18 cellular contexts compared by ENCODE assay signal in genomic region chr15:80613762-80614365, GRCh38.
DNase-seq lines count a peak whose midpoint lies in the region; ATAC-seq, FAIRE-seq and TF ChIP-seq lines count a peak whose summit lies in the region.
"Had no signal": no experiment of that assay in that cellular context is flagged by ENCODE, and none has a peak within 500 bp of the region (broad histone marks: within the 10 kb centered on the region; RNA-seq: fewer than 3 reads in every experiment).

No MANE protein-coding gene starts in this region.

- dilution Hi-C loops in endothelial cell of umbilical vein (cut with MboI; ENCODE audit: extremely low pct_ligation_motif_present, low sequenced_read_pairs) = no loop called here

- H3K9ac ChIP-seq in endothelial cell of umbilical vein (replicated peaks; ENCODE audit: extremely low read depth, insufficient read depth, low read length) = no peak overlapping the region

- no peak overlapping the region for H3K4me2 ChIP-seq in endothelial cell of umbilical vein (ENCODE audit: insufficient read depth, low read length)

- no peaks in the 10 kb centered on the region for H3K4me1 Mint-ChIP-seq in activated CD8-positive, alpha-beta memory T cell treated with anti-CD3 and anti-CD28 coated beads, Interleukin-2, amount 10 ng/mL, durations not matched to agents 7 days and 5 days
- H3K4me1 Mint-ChIP-seq in progenitor cell of endocrine pancreas (ENCODE audit: low read depth) = peaks cover 17% of the 10 kb centered on the region
- H3K4me1 Mint-ChIP-seq in activated naive CD4-positive, alpha-beta T cell treated with anti-CD3 and anti-CD28 coated beads, Interleukin-2, amount 10 ng/mL, durations not matched to agents 7 days and 5 days = no peaks in the 10 kb centered on the region
- no peaks in the 10 kb centered on the region for H3K4me1 Mint-ChIP-seq in natural killer cell

- FAIRE-seq in endothelial cell of umbilical vein (lab: Jason Lieb, UNC) = no peak
- FAIRE-seq: HTR-8/SVneo had no signal

- H3K36me3 Mint-ChIP-seq in activated CD8-positive, alpha-beta memory T cell treated with anti-CD3 and anti-CD28 coated beads, Interleukin-2, amount 10 ng/mL, durations not matched to agents 7 days and 5 days = no peaks in the 10 kb centered on the region
- H3K36me3 Mint-ChIP-seq in progenitor cell of endocrine pancreas (ENCODE audit: insufficient read depth) (no peaks in the 10 kb centered on the region), natural killer cell (no peaks in the 10 kb centered on the region)
- no peaks in the 10 kb centered on the region for H3K36me3 Mint-ChIP-seq in activated naive CD4-positive, alpha-beta T cell treated with anti-CD3 and anti-CD28 coated beads, Interleukin-2, amount 10 ng/mL, durations not matched to agents 7 days and 5 days

- no peaks in the 10 kb centered on the region for H4K20me1 ChIP-seq in endothelial cell of umbilical vein (replicated peaks; ENCODE audit: control insufficient read depth, extremely low read depth, insufficient read depth, low read length)

- H3K9me1 ChIP-seq in endothelial cell of umbilical vein (replicated peaks; ENCODE audit: control insufficient read depth, extremely low read depth, insufficient read depth, low read length) = no peaks in the 10 kb centered on the region

- ATAC-seq in activated CD8-positive, alpha-beta memory T cell treated with anti-CD3 and anti-CD28 coated beads, Interleukin-2, amount 10 ng/mL, durations not matched to agents 7 days and 5 days = no peak
- ATAC-seq in HG03469 (IDR thresholded peaks at IDR 0.05; ENCODE audit: unreplicated experiment) (no peak), natural killer cell (no peak)

- peak; percentile 33 for DNase-seq in activated CD8-positive, alpha-beta memory T cell treated with anti-CD3 and anti-CD28 coated beads, Interleukin-2, amount 10 ng/mL, durations not matched to agents 7 days and 5 days
- DNase-seq in activated CD8-positive, alpha-beta memory T cell treated with anti-CD3 and anti-CD28 coated beads, Interleukin-2, amount 50 U/mL, for 48 hours = no peak
- peak; percentile 26 for DNase-seq in NCI-H510A (lab: John Stamatoyannopoulos, UW)
- DNase-seq in endothelial cell of umbilical vein (ENCODE audit: low read depth, low spot score) = peak; percentile 34
- DNase-seq in progenitor cell of endocrine pancreas (ENCODE audit: low spot score, unreplicated experiment) = no peak
- no peak for DNase-seq in activated naive CD4-positive, alpha-beta T cell treated with anti-CD3 and anti-CD28 coated beads, Interleukin-2, amount 10 ng/mL, durations not matched to agents 7 days and 5 days
- DNase-seq in natural killer cell = no peak
- DNase-seq: C1 segment of cervical spinal cord, DMS 273 treated with DMSO at 0.1 percent for 48 hours, EL, MV-4-11, NCI-H2029, RPMI8226, SJCRH30 had no signal

- H3K27ac Mint-ChIP-seq in activated CD8-positive, alpha-beta memory T cell treated with anti-CD3 and anti-CD28 coated beads, Interleukin-2, amount 10 ng/mL, durations not matched to agents 7 days and 5 days = no peak overlapping the region
- peak overlapping the region; percentile 22 for H3K27ac Mint-ChIP-seq in progenitor cell of endocrine pancreas
- H3K27ac Mint-ChIP-seq in activated naive CD4-positive, alpha-beta T cell treated with anti-CD3 and anti-CD28 coated beads, Interleukin-2, amount 10 ng/mL, durations not matched to agents 7 days and 5 days = no peak overlapping the region
- no peak overlapping the region for H3K27ac Mint-ChIP-seq in natural killer cell

- BruUV-seq in endothelial cell of umbilical vein (replicated peaks; lab: Mats Ljungman, UMichigan) = no TSS peak

- intact Hi-C loops in endothelial cell of umbilical vein (cut with micrococcal nuclease) = no loop called here
- intact Hi-C loops in natural killer cell (cut with micrococcal nuclease) = loop anchor here (10.0 kb wide), 1 partner anchor 161 kb away; the partner anchor contains the start of gene CEMIP

- POLR2A ChIA-PET in endothelial cell of umbilical vein (lab: Charles Lee) = no interaction called here

- H3K27me3 ChIP-seq in endothelial cell of umbilical vein (ENCODE audit: control insufficient read depth in 2 of 2, insufficient read depth in 2 of 2, low read length in 2 of 2) = no peaks in the 10 kb centered on the region
- H3K27me3 ChIP-seq: SJCRH30 had no signal

- H3K27ac ChIP-seq in endothelial cell of umbilical vein (ENCODE audit: insufficient read depth, low read depth, low read length) = no peak overlapping the region
- H3K27ac ChIP-seq: HL-60, SJCRH30 had no signal

- no peak overlapping the region for H2AFZ ChIP-seq in endothelial cell of umbilical vein (ENCODE audit: low read depth, low read length)

- no peak for TF ChIP-seq CTCF in endothelial cell of umbilical vein (IDR thresholded peaks at IDR 0.05; ENCODE audit: extremely low read depth in 1 of 2, insufficient read depth in 1 of 2, low read depth in 1 of 2, low read length in 2 of 2)
- TF ChIP-seq CTCF in progenitor cell of endocrine pancreas (IDR thresholded peaks at IDR 0.05; ENCODE audit: unreplicated experiment) = no peak
- no peak for TF ChIP-seq CTCF in natural killer cell (IDR thresholded peaks at IDR 0.05)

- no peaks in the 10 kb centered on the region for H3K79me2 ChIP-seq in endothelial cell of umbilical vein (ENCODE audit: control insufficient read depth, insufficient read depth, low read length)

- no peaks in the 10 kb centered on the region for H3K36me3 ChIP-seq in endothelial cell of umbilical vein (ENCODE audit: control insufficient read depth in 2 of 2, extremely low read depth in 1 of 2, insufficient read depth in 2 of 2, low read length in 2 of 2)
- H3K36me3 ChIP-seq: HAP-1, SJCRH30 had no signal

- H3K27me3 Mint-ChIP-seq in activated CD8-positive, alpha-beta memory T cell treated with anti-CD3 and anti-CD28 coated beads, Interleukin-2, amount 10 ng/mL, durations not matched to agents 7 days and 5 days = peaks cover 15% of the 10 kb centered on the region
- H3K27me3 Mint-ChIP-seq in progenitor cell of endocrine pancreas (peaks cover 8% of the 10 kb centered on the region), natural killer cell (ENCODE audit: low read depth in 2 of 2) (peaks cover 21 to 27% of the 10 kb centered on the region in 2 donors)
- peaks cover 13% of the 10 kb centered on the region for H3K27me3 Mint-ChIP-seq in activated naive CD4-positive, alpha-beta T cell treated with anti-CD3 and anti-CD28 coated beads, Interleukin-2, amount 10 ng/mL, durations not matched to agents 7 days and 5 days

- H3K4me1 ChIP-seq in endothelial cell of umbilical vein (ENCODE audit: control insufficient read depth, extremely low read depth, insufficient read depth, low read length) = peaks cover 17% of the 10 kb centered on the region
- H3K4me1 ChIP-seq: SJCRH30 had no signal

- no peak for TF ChIP-seq POLR2A in endothelial cell of umbilical vein (IDR thresholded peaks at IDR 0.05; ENCODE audit: low read depth, low read length)

- H3K9me3 Mint-ChIP-seq in activated CD8-positive, alpha-beta memory T cell treated with anti-CD3 and anti-CD28 coated beads, Interleukin-2, amount 10 ng/mL, durations not matched to agents 7 days and 5 days (ENCODE audit: low read depth) = no peaks in the 10 kb centered on the region
- H3K9me3 Mint-ChIP-seq in progenitor cell of endocrine pancreas (ENCODE audit: low read depth) (no peaks in the 10 kb centered on the region), natural killer cell (no peaks in the 10 kb centered on the region)
- no peaks in the 10 kb centered on the region for H3K9me3 Mint-ChIP-seq in activated naive CD4-positive, alpha-beta T cell treated with anti-CD3 and anti-CD28 coated beads, Interleukin-2, amount 10 ng/mL, durations not matched to agents 7 days and 5 days

- CTCF ChIA-PET in activated CD8-positive, alpha-beta memory T cell treated with anti-CD3 and anti-CD28 coated beads, Interleukin-2, amount 10 ng/mL, durations not matched to agents 7 days and 5 days (lab: Charles Lee) = no interaction called here
- CTCF ChIA-PET in endothelial cell of umbilical vein (lab: Charles Lee) = interaction anchor here (1.0 to 1.9 kb wide), 6 partner anchors 16 to 313 kb away, joined by 3 to 15 read pairs (median 4); partner anchors contain the start of gene CEMIP
- CTCF ChIA-PET in activated naive CD4-positive, alpha-beta T cell treated with anti-CD3 and anti-CD28 coated beads, Interleukin-2, amount 10 ng/mL, durations not matched to agents 7 days and 5 days (lab: Charles Lee) = no interaction called here

- no peaks in the 10 kb centered on the region for H3K9me3 ChIP-seq in endothelial cell of umbilical vein (replicated peaks; ENCODE audit: control insufficient read depth, insufficient read depth, low read length)
- H3K9me3 ChIP-seq: HAP-1, SJCRH30 had no signal

- no peak overlapping the region for H3K4me3 ChIP-seq in endothelial cell of umbilical vein (replicated peaks in 1 of 3; ENCODE audit: insufficient read depth in 1 of 3, low read depth in 1 of 3, low read length in 3 of 3)
- H3K4me3 ChIP-seq: HAP-1, SJCRH30 had no signal

- H3K4me3 Mint-ChIP-seq in activated CD8-positive, alpha-beta memory T cell treated with anti-CD3 and anti-CD28 coated beads, Interleukin-2, amount 10 ng/mL, durations not matched to agents 7 days and 5 days = no peak overlapping the region
- H3K4me3 Mint-ChIP-seq in progenitor cell of endocrine pancreas (ENCODE audit: low read depth) (no peak overlapping the region), natural killer cell (no peak overlapping the region)
- no peak overlapping the region for H3K4me3 Mint-ChIP-seq in activated naive CD4-positive, alpha-beta T cell treated with anti-CD3 and anti-CD28 coated beads, Interleukin-2, amount 10 ng/mL, durations not matched to agents 7 days and 5 days

TF ChIP-seq in endothelial cell of umbilical vein, 7 proteins besides CTCF, POLR2A, EP300 and RAD21:
- no peak for TF ChIP-seq MAX (IDR thresholded peaks at IDR 0.05; ENCODE audit: insufficient read depth, insufficient read length)
- TF ChIP-seq EZH2 (IDR thresholded peaks at IDR 0.05; ENCODE audit: borderline replicate concordance, low read depth, low read length, severe bottlenecking) = no peak
- no peak for TF ChIP-seq GATA2 (IDR thresholded peaks at IDR 0.05; ENCODE audit: insufficient read depth, insufficient read length, low read depth, low read length)

Comparison
In these comparisons a context has a peak if more than half of its experiments do, and no peak if none do; other contexts are left out.
1. DNase-seq: peak in activated CD8-positive, alpha-beta memory T cell treated with anti-CD3 and anti-CD28 coated beads, Interleukin-2, amount 10 ng/mL, durations not matched to agents 7 days and 5 days (single experiment), NCI-H510A (single experiment) and endothelial cell of umbilical vein (single experiment); none in activated CD8-positive, alpha-beta memory T cell treated with anti-CD3 and anti-CD28 coated beads, Interleukin-2, amount 50 U/mL, for 48 hours (single experiment), progenitor cell of endocrine pancreas (single experiment), activated naive CD4-positive, alpha-beta T cell treated with anti-CD3 and anti-CD28 coated beads, Interleukin-2, amount 10 ng/mL, durations not matched to agents 7 days and 5 days (single experiment) and natural killer cell (single experiment).